10 cellular contexts compared by ENCODE assay signal in genomic region chr11:9719949-9720646, GRCh38. TPM values are rescaled to one million over a fixed set of nuclear protein-coding genes. Genes with fewer than 3 reads are reported as not detected.
DNase-seq lines count a peak whose midpoint lies in the region; ATAC-seq and TF ChIP-seq lines count a peak whose summit lies in the region.
"Had no signal": no experiment of that assay in that cellular context is flagged by ENCODE, and none has a peak within 500 bp of the region (broad histone marks: within the 10 kb centered on the region; RNA-seq: fewer than 3 reads in every experiment).

No MANE protein-coding gene starts in this region.

- CTCF ChIA-PET in GM10248 (lab: Yijun Ruan, JAX): interaction anchor here (0.9 to 2.5 kb wide), 5 partner anchors 9 to 39 kb away, joined by 4 to 8 read pairs (median 5); no protein-coding TSS in a partner anchor

- H3K4me3 ChIP-seq in sigmoid colon: no peak overlapping the region

- H3K9me3 ChIP-seq in sigmoid colon: no peaks in the 10 kb centered on the region

- TF ChIP-seq POLR2A in sigmoid colon (IDR thresholded peaks at IDR 0.05): no peak

- no peak for TF ChIP-seq EP300 in sigmoid colon (IDR thresholded peaks at IDR 0.05)

- intact Hi-C loops in sigmoid colon (cut with DNase I): no loop called here

- ATAC-seq in esophagus mucosa (peak; percentile 37), GM19395 (IDR thresholded peaks at IDR 0.05; ENCODE audit: unreplicated experiment) (no peak), HG03520 (IDR thresholded peaks at IDR 0.05; ENCODE audit: unreplicated experiment) (no peak)

- DNase-seq in GM10248 (ENCODE audit: extremely low spot score): peak; percentile 26
- DNase-seq in NOMO-1 treated with dmso at 0.1 percent for 144 hours (lab: John Stamatoyannopoulos, UW; ENCODE audit: unreplicated experiment): peak; percentile 74
- DNase-seq in sigmoid colon: no peak
- DNase-seq in HPDE6-E6E7 (ENCODE audit: extremely low spot score): no peak
- no peak for DNase-seq in AG20443 (ENCODE audit: low spot score)
- DNase-seq: activated T-cell treated with anti-CD3 and anti-CD28 coated beads, Interleukin-2, amount 50 U/mL, for 1 hour; NCI-H524 had no signal

- H3K36me3 ChIP-seq in sigmoid colon: peaks cover 0 to 9% (median 0%) of the 10 kb centered on the region in 4 donors

- POLR2A ChIA-PET in GM10248 (lab: Yijun Ruan, JAX): no interaction called here

- no peak for TF ChIP-seq CTCF in GM10248 (IDR thresholded peaks at IDR 0.05; ENCODE audit: control extremely low read depth, extremely low read depth, low read depth, missing control alignments)
- TF ChIP-seq CTCF in sigmoid colon (IDR thresholded peaks at IDR 0.05): no peak

- peaks cover 0 to 21% (median 9%) of the 10 kb centered on the region in 4 donors for H3K4me1 ChIP-seq in sigmoid colon

- 46 to 55% methylated on average over 9 of the region's 9 CpGs for WGBS in sigmoid colon, 2 donors

- H3K27ac ChIP-seq in sigmoid colon: peak overlapping the region; percentile 3 to 52 (median 38)

- H3K27me3 ChIP-seq in sigmoid colon: no peaks in the 10 kb centered on the region

RNA-seq across cellular contexts. Expression of gene SWAP70, which starts 56.2 kb away (rescaled TPM):
- total RNA-seq in esophagus mucosa: 13.5 TPM
- total RNA-seq in sigmoid colon: 10 to 100 TPM; 22.1 to 30.3 (median 28.6) TPM
- polyA plus RNA-seq in sigmoid colon: 10 to 100 TPM in 2 of 3 donors, 1 to 10 TPM in 1; 9.5 to 19.8 (median 10.8) TPM

Comparison
In these comparisons a context has a peak if more than half of its experiments do, and no peak if none do; other contexts are left out.
1. DNase-seq: peak in GM10248 (single experiment) and NOMO-1 treated with dmso at 0.1 percent for 144 hours (single experiment); none in sigmoid colon (single experiment), HPDE6-E6E7 (single experiment) and AG20443 (single experiment).